ENCODE assay signal across 16 cellular contexts in the genomic region with DNA sequence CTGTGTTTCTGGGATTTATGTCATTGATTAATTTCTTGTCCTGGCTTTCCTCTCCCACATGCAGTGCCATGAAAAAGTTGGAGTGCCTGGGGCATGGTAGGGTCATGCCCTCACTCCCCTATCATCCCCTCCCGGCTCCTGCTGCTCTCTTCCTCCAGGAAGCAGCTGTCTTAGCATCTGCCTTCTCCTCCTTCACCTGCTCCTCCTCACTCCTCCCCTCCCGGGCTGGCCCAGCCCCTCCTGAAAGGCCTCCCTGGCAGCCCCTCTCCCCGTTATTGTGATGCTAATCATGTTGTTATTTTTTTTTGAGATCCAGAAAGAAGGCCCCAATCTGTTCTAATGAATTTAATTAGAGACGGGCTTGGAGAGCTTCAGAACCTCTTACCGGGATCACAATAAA. TPM values are rescaled to one million over a fixed set of nuclear protein-coding genes. Genes with fewer than 3 reads are reported as not detected.
DNase-seq lines count a peak whose midpoint lies in the region; ATAC-seq, FAIRE-seq and TF ChIP-seq lines count a peak whose summit lies in the region.
"Had no signal": no experiment of that assay in that cellular context is flagged by ENCODE, and none has a peak within 500 bp of the region (broad histone marks: within the 10 kb centered on the region; RNA-seq: fewer than 3 reads in every experiment).

No MANE protein-coding gene starts in this region.

- H3K23me2 ChIP-seq in H1 (ENCODE audit: low read depth, low read length): no peaks in the 10 kb centered on the region; the same call in 1 of the 2 replicates

- TF ChIP-seq RAD21 in SK-N-SH (IDR thresholded peaks at IDR 0.05; ENCODE audit: low read length) (no peak), H1 (IDR thresholded peaks at IDR 0.05 in 1 of 2, conservative IDR thresholded peaks at IDR 0.05 in 1 of 2; ENCODE audit: low read depth in 2 of 2, low read length in 2 of 2) (no peak)

- no peak overlapping the region for H4K91ac ChIP-seq in H1 (replicated peaks; ENCODE audit: insufficient read length, low read length)

- H3K23ac ChIP-seq in H1 (ENCODE audit: insufficient read length): no peak overlapping the region

- TF ChIP-seq EP300 in SK-N-SH (IDR thresholded peaks at IDR 0.05; ENCODE audit: borderline replicate concordance in 1 of 2, low read depth in 1 of 2, low read length in 1 of 2) (no peak), H1 (IDR thresholded peaks at IDR 0.05; ENCODE audit: borderline replicate concordance in 1 of 2, low read depth in 2 of 2, low read length in 2 of 2) (no peak)

- no peaks in the 10 kb centered on the region for H3K9me3 Mint-ChIP-seq in activated CD8-positive, alpha-beta memory T cell treated with anti-CD3 and anti-CD28 coated beads, Interleukin-2, amount 10 ng/mL, durations not matched to agents 7 days and 5 days (ENCODE audit: low read depth)

- peak; percentile 38 for DNase-seq in SK-N-SH
- peak; percentile 39 for DNase-seq in NCI-H524 treated with DMSO at 0.1 percent for 48 hours (lab: John Stamatoyannopoulos, UW)
- DNase-seq in H1 (ENCODE audit: low read depth in 1 of 2, low spot score in 2 of 2): no peak
- DNase-seq in sciatic nerve (ENCODE audit: low spot score): peak; percentile 32
- no peak for DNase-seq in EL
- no peak for DNase-seq in activated CD8-positive, alpha-beta memory T cell treated with anti-CD3 and anti-CD28 coated beads, Interleukin-2, amount 10 ng/mL, durations not matched to agents 7 days and 5 days
- no peak for DNase-seq in thyroid gland
- DNase-seq: KG1; MG63; NCI-H1092 treated with DMSO at 0.1 percent for 48 hours; NK-92 treated with Interleukin-12 subunit alpha and Interleukin-12 subunit beta, amount 100 ng/mL, for 24 hours had no signal

- no peak for TF ChIP-seq CTCF in SK-N-SH (IDR thresholded peaks at IDR 0.05)
- TF ChIP-seq CTCF in H1 (IDR thresholded peaks at IDR 0.05; ENCODE audit: control extremely low read depth in 1 of 3, insufficient read depth in 1 of 3, low read depth in 1 of 3, low read length in 3 of 3): no peak
- no peak for TF ChIP-seq CTCF in thyroid gland (IDR thresholded peaks at IDR 0.05)

- H4K8ac ChIP-seq in H1 (ENCODE audit: extremely low read depth, insufficient read depth, low read length): no peak overlapping the region

- no peaks in the 10 kb centered on the region for H3K4me1 Mint-ChIP-seq in activated CD8-positive, alpha-beta memory T cell treated with anti-CD3 and anti-CD28 coated beads, Interleukin-2, amount 10 ng/mL, durations not matched to agents 7 days and 5 days

- H3K27ac ChIP-seq in SK-N-SH (ENCODE audit: low read depth in 2 of 2, low read length in 1 of 2): no peak overlapping the region
- H3K27ac ChIP-seq in H1 (ENCODE audit: low read depth, low read length): no peak overlapping the region
- H3K27ac ChIP-seq in thyroid gland: no peak overlapping the region
- H3K27ac ChIP-seq: HL-60, RWPE1 had no signal

- no peak overlapping the region for H3K56ac ChIP-seq in H1 (replicated peaks; ENCODE audit: insufficient read length, low read depth, low read length)

- H3K4me3 ChIP-seq in SK-N-SH (ENCODE audit: low read depth in 2 of 2, low read length in 1 of 2) (no peak overlapping the region), H1 (ENCODE audit: extremely low read depth in 1 of 4, insufficient read depth in 2 of 4, low read depth in 3 of 4, low read length in 4 of 4) (no peak overlapping the region), thyroid gland (replicated peaks in 1 of 3) (no peak overlapping the region)
- H3K4me3 ChIP-seq: MG63 had no signal

- H3K14ac ChIP-seq in H1 (ENCODE audit: insufficient read length): no peak overlapping the region

- H2BK5ac ChIP-seq in H1 (ENCODE audit: low read depth, low read length): no peak overlapping the region; the same call in 1 of the 2 replicates

- H3F3A ChIP-seq in SK-N-SH (replicated peaks; ENCODE audit: insufficient read depth): peaks cover 1% of the 10 kb centered on the region

- H2AK5ac ChIP-seq in H1 (ENCODE audit: low read depth, low read length): no peak overlapping the region

- H3K36me3 Mint-ChIP-seq in activated CD8-positive, alpha-beta memory T cell treated with anti-CD3 and anti-CD28 coated beads, Interleukin-2, amount 10 ng/mL, durations not matched to agents 7 days and 5 days: no peaks in the 10 kb centered on the region

- no peak overlapping the region for H2BK15ac ChIP-seq in H1 (ENCODE audit: low read length)

- CTCF ChIA-PET in SK-N-SH (lab: Yijun Ruan, JAX) (interaction anchor here (0.6 to 21.2 kb wide), 5 partner anchors 17 to 107 kb away, joined by 3 to 291 read pairs (median 4); no protein-coding TSS in a partner anchor), H1 (lab: Charles Lee; ENCODE audit: partially characterized antibody) (interaction anchor here (0.7 to 24.6 kb wide), 7 partner anchors 17 to 140 kb away, joined by 3 to 361 read pairs (median 4); no protein-coding TSS in a partner anchor)
- CTCF ChIA-PET in activated CD8-positive, alpha-beta memory T cell treated with anti-CD3 and anti-CD28 coated beads, Interleukin-2, amount 10 ng/mL, durations not matched to agents 7 days and 5 days (lab: Charles Lee): interaction anchor here (1.0 kb wide), 1 partner anchor 27 kb away, joined by 3 read pairs; no protein-coding TSS in a partner anchor

- no peaks in the 10 kb centered on the region; the same call in 1 of the 2 replicates for H3K79me1 ChIP-seq in H1 (ENCODE audit: low read depth, low read length)

- H3K9ac ChIP-seq in SK-N-SH (no peak overlapping the region), H1 (replicated peaks in 1 of 4; ENCODE audit: extremely low read depth in 1 of 4, low read depth in 3 of 4, low read length in 3 of 4) (no peak overlapping the region)

- POLR2A ChIA-PET in SK-N-SH (lab: Yijun Ruan, JAX) (no interaction called here), H1 (lab: Charles Lee; ENCODE audit: partially characterized antibody) (interaction anchor here (0.6 to 1.3 kb wide), 6 partner anchors 11 to 164 kb away, joined by 3 to 6 read pairs (median 4); no protein-coding TSS in a partner anchor)

- no peak overlapping the region for H2BK120ac ChIP-seq in H1 (replicated peaks; ENCODE audit: low read depth, low read length)

- H3K27me3 ChIP-seq in SK-N-SH (ENCODE audit: insufficient read depth): no peaks in the 10 kb centered on the region
- no peaks in the 10 kb centered on the region; a peak in 2 of 7 replicates for H3K27me3 ChIP-seq in H1 (replicated peaks in 1 of 4; ENCODE audit: control insufficient read depth in 3 of 4, extremely low read depth in 1 of 4, insufficient read depth in 3 of 4, low read length in 3 of 4)
- no peaks in the 10 kb centered on the region for H3K27me3 ChIP-seq in thyroid gland
- H3K27me3 ChIP-seq: MG63 had no signal

- H3K4me1 ChIP-seq in SK-N-SH (ENCODE audit: control insufficient read depth in 1 of 2, insufficient read depth in 2 of 2, low read depth in 1 of 2, low read length in 1 of 2) (peaks cover 0 to 3% of the 10 kb centered on the region in 2 experiments; a peak in 1 of 4 replicates), H1 (replicated peaks in 1 of 4; ENCODE audit: control insufficient read depth in 3 of 4, insufficient read depth in 4 of 4, low read length in 3 of 4) (peaks cover 4 to 16% (median 10%) of the 10 kb centered on the region in 4 experiments; a peak in 6 of 7 replicates), thyroid gland (no peaks in the 10 kb centered on the region)

- H3K79me2 ChIP-seq in SK-N-SH (ENCODE audit: insufficient read depth) (no peaks in the 10 kb centered on the region), H1 (ENCODE audit: control insufficient read depth in 1 of 2, insufficient read depth in 2 of 2, low read length in 2 of 2) (no peaks in the 10 kb centered on the region)

- TF ChIP-seq POLR2A in H1 (IDR thresholded peaks at IDR 0.05; ENCODE audit: control extremely low read depth in 1 of 2, low read depth in 2 of 2, low read length in 2 of 2) (no peak), thyroid gland (IDR thresholded peaks at IDR 0.05) (no peak)

- H3K27me3 Mint-ChIP-seq in activated CD8-positive, alpha-beta memory T cell treated with anti-CD3 and anti-CD28 coated beads, Interleukin-2, amount 10 ng/mL, durations not matched to agents 7 days and 5 days: peaks cover 50% of the 10 kb centered on the region

- intact Hi-C loops in sciatic nerve (cut with DNase I): no loop called here
- intact Hi-C loops in thyroid gland (cut with DNase I): no loop called here

- no peak overlapping the region for H3K4me3 Mint-ChIP-seq in activated CD8-positive, alpha-beta memory T cell treated with anti-CD3 and anti-CD28 coated beads, Interleukin-2, amount 10 ng/mL, durations not matched to agents 7 days and 5 days

- no peaks in the 10 kb centered on the region for H3K36me3 ChIP-seq in SK-N-SH (replicated peaks in 1 of 2; ENCODE audit: control insufficient read depth in 1 of 2, insufficient read depth in 2 of 2, low read length in 1 of 2)
- H3K36me3 ChIP-seq in H1 (ENCODE audit: control insufficient read depth in 2 of 4, insufficient read depth in 4 of 4, low read length in 3 of 4): no peaks in the 10 kb centered on the region
- H3K36me3 ChIP-seq in thyroid gland: no peaks in the 10 kb centered on the region
- H3K36me3 ChIP-seq: MG63 had no signal

- FAIRE-seq in H1 (lab: Jason Lieb, UNC): no peak
- FAIRE-seq: G401.6, GM19239 had no signal

- H2BK12ac ChIP-seq in H1 (ENCODE audit: low read depth, low read length): no peak overlapping the region

- H4K20me1 ChIP-seq in SK-N-SH (ENCODE audit: insufficient read depth) (peaks cover 5% of the 10 kb centered on the region; the same call in 1 of the 2 replicates), H1 (replicated peaks in 1 of 2; ENCODE audit: control insufficient read depth in 1 of 2, insufficient read depth in 2 of 2, low read length in 2 of 2) (peaks cover 5% of the 10 kb centered on the region in 2 experiments)

- no peak overlapping the region for H2BK20ac ChIP-seq in H1 (ENCODE audit: low read length)

- no peak overlapping the region for H4K5ac ChIP-seq in H1 (ENCODE audit: insufficient read length, low read depth, low read length)

- H3K9me3 ChIP-seq in SK-N-SH: no peaks in the 10 kb centered on the region
- H3K9me3 ChIP-seq in H1 (ENCODE audit: insufficient read depth in 2 of 2, low read depth in 1 of 2, low read length in 1 of 2): no peaks in the 10 kb centered on the region
- H3K9me3 ChIP-seq in thyroid gland: no peaks in the 10 kb centered on the region
- H3K9me3 ChIP-seq: MG63 had no signal

- no peak overlapping the region for H2AFZ ChIP-seq in SK-N-SH (ENCODE audit: low read depth)
- no peak overlapping the region for H2AFZ ChIP-seq in H1 (ENCODE audit: low read length)

- 40% methylated on average over 5 of the region's 5 CpGs for WGBS in SK-N-SH (ENCODE audit: low lambda C conversion rate)
- 30% methylated on average over 4 of the region's 5 CpGs; no CpG with 5 or more reads in 1 of the 2 experiments for WGBS in H1 (ENCODE audit: extremely low coverage in 1 of 2, insufficient coverage in 1 of 2, insufficient read length in 1 of 2, insufficient replicate concordance in 2 of 2, low coverage in 1 of 2, low lambda C conversion rate in 2 of 2, missing lambda C conversion rate in 1 of 2), 2 experiments
- 20 to 24% methylated on average over 5 of the region's 5 CpGs for WGBS in thyroid gland, 2 donors

- H3K4me2 ChIP-seq in SK-N-SH (no peak overlapping the region), H1 (ENCODE audit: insufficient read depth in 1 of 2, low read depth in 2 of 2, low read length in 2 of 2) (peak overlapping the region in 1 of 2 experiments; percentile 3; a peak in 1 of 4 replicates)

- H3K4ac ChIP-seq in H1 (replicated peaks; ENCODE audit: insufficient read length, low read depth, low read length): no peak overlapping the region

- no peak overlapping the region for H3K27ac Mint-ChIP-seq in activated CD8-positive, alpha-beta memory T cell treated with anti-CD3 and anti-CD28 coated beads, Interleukin-2, amount 10 ng/mL, durations not matched to agents 7 days and 5 days

- ATAC-seq in SK-N-SH treated with all-trans-retinoic acid at 6 μM for 48 hours (no peak), sciatic nerve (no peak)
- ATAC-seq in activated CD8-positive, alpha-beta memory T cell treated with anti-CD3 and anti-CD28 coated beads, Interleukin-2, amount 10 ng/mL, durations not matched to agents 7 days and 5 days: no peak

- no peak overlapping the region for H3K18ac ChIP-seq in H1 (ENCODE audit: extremely low read depth, low read length)

- no peaks in the 10 kb centered on the region for H3K9me2 ChIP-seq in SK-N-SH

RNA-seq across cellular contexts. Expression of gene NFASC, which starts 36.3 kb away (rescaled TPM):
- polyA plus RNA-seq in SK-N-SH (2012; rRNA removed) (4.6 and 6.0 TPM in 2 replicates), H1 (2011; rRNA removed) (5.0 and 6.9 TPM in 2 replicates)
- 2.2 and 3.3 TPM in 2 replicates for polyA plus RNA-seq in SK-N-SH (2012; cell fraction: cytosol; rRNA removed)
- 11.5 and 11.6 TPM in 2 replicates for polyA plus RNA-seq in SK-N-SH (2012; cell fraction: nucleus; rRNA removed)
- 10.4 and 15.2 TPM in 2 replicates for total RNA-seq in H1 (2021; fragmentation: NEBNext Ultra II Directional; extraction: Animal tissue kit (Norgen Biotek cat#: 25700))
- 5.6 TPM for polyA plus RNA-seq in H1 (2011; cell fraction: cytosol; rRNA removed)
- 16.2 TPM for polyA plus RNA-seq in H1 (2011; cell fraction: nucleus; rRNA removed)
- 5.0 to 6.4 TPM (median 6.1 TPM) in 4 replicates for polyA plus RNA-seq in H1 (2012, experiment 1 of 2)
- polyA plus RNA-seq in H1 (2012, experiment 2 of 2): 3.0 TPM
- 12.9 TPM for polyA plus RNA-seq in H1 (2013, experiment 1 of 2)
- polyA plus RNA-seq in H1 (2013, experiment 2 of 2): 12.7 TPM
- polyA minus RNA-seq in H1 (2011; rRNA and poly(A)+ RNA removed): 9.3 and 10.2 TPM in 2 replicates
- 4.8 TPM for polyA minus RNA-seq in H1 (2011; cell fraction: cytosol; rRNA and poly(A)+ RNA removed)
- polyA minus RNA-seq in H1 (2011; cell fraction: nucleus; rRNA and poly(A)+ RNA removed): 14.8 TPM
- total RNA-seq in sciatic nerve (140 TPM), thyroid gland (1 to 10 TPM; 3.6 to 9.4 (median 3.9) TPM)
- total RNA-seq in activated CD8-positive, alpha-beta memory T cell treated with anti-CD3 and anti-CD28 coated beads, Interleukin-2, amount 10 ng/mL, durations not matched to agents 7 days and 5 days: under 1 TPM; 0.14 to 0.23 TPM

Comparison
In these comparisons a context has a peak if more than half of its experiments do, and no peak if none do; other contexts are left out.
1. DNase-seq: peak in SK-N-SH (single experiment), NCI-H524 treated with DMSO at 0.1 percent for 48 hours (single experiment) and sciatic nerve (single experiment); none in H1 (0 of 2), EL (single experiment), activated CD8-positive, alpha-beta memory T cell treated with anti-CD3 and anti-CD28 coated beads, Interleukin-2, amount 10 ng/mL, durations not matched to agents 7 days and 5 days (single experiment) and thyroid gland (0 of 2).